In the genomic region with DNA sequence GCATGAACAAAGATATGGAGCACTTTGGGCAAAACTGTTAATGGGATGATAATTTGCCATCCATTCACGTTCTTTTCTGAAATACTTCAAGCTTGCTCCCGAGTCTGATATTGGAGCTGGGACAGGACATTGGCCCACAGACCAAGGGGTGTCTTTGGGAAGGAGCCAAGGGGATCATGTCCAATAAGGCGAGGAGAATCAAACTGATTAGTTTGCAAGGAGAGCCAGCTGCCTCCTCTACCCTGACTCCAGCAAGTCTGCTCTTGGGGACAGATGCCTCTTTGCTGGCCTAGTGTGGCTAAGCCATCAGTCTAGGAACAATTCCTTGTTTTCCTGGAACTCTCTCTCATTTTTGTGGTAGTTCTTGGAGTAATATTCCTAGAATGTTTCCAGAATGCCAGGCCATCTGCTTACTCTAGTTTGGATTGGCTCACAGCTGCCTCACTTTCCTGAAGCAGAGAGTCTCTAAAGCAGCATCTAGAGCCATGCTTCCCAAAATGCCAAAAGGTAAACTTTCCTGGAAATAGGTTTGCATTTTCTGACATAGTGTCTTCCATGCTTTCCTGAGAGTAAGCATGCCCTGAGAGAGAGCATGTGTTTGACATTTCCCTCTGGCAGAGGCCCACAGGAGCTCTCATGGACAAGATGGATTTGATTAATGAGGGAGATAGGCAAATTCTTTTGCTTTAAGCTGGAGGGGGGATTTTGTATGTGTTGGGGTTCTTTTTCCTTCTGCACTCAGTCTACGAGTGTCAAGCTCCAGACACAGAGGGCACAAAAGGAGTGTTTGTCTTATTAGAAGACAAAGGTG, we compare ENCODE assay signal across 26 cellular contexts.
DNase-seq lines count a peak whose midpoint lies in the region; ATAC-seq and TF ChIP-seq lines count a peak whose summit lies in the region.
"Had no signal": no experiment of that assay in that cellular context is flagged by ENCODE, and none has a peak within 500 bp of the region (broad histone marks: within the 10 kb centered on the region; RNA-seq: fewer than 3 reads in every experiment).

No MANE protein-coding gene starts in this region.

- TF ChIP-seq CTCF in AG10803 (conservative IDR thresholded peaks at IDR 0.05; ENCODE audit: low read length) (no peak), HEK293 (tag by site-specific recombination; IDR thresholded peaks at IDR 0.05) (no peak)

- CTCF ChIA-PET in HEK293 (lab: Yijun Ruan, JAX): no interaction called here

- H3K4me1 Mint-ChIP-seq in activated T-helper 17 cell treated with anti-CD3 and anti-CD28 coated beads, Interleukin-2, amount 50 U/mL, for 72 hours: peaks cover 6% of the 10 kb centered on the region

- POLR2A ChIA-PET in HEK293 (lab: Yijun Ruan, JAX): no interaction called here

- no peaks in the 10 kb centered on the region for H3K36me3 ChIP-seq in HEK293 (ENCODE audit: control insufficient read depth in 2 of 2, insufficient read depth in 1 of 2, low read length in 2 of 2)
- H3K36me3 ChIP-seq: ascending aorta; BLaER1 treated with 17β-estradiol and CSF1 and Interleukin-3, amounts not matched to agents 10 nM and 100 nM; SJSA1; thoracic aorta had no signal

- H3K4me1 ChIP-seq in HEK293 (ENCODE audit: control insufficient read depth, insufficient read depth, low read length): no peaks in the 10 kb centered on the region
- H3K4me1 ChIP-seq: ascending aorta; BLaER1 treated with 17β-estradiol and CSF1 and Interleukin-3, amounts not matched to agents 10 nM and 100 nM; Caco-2 had no signal

- no peaks in the 10 kb centered on the region for H3K9me3 Mint-ChIP-seq in activated T-helper 17 cell treated with anti-CD3 and anti-CD28 coated beads, Interleukin-2, amount 50 U/mL, for 72 hours
- H3K9me3 Mint-ChIP-seq: activated CD4-positive, alpha-beta memory T cell treated with anti-CD3 and anti-CD28 coated beads, Interleukin-2, amount 10 ng/mL, durations not matched to agents 7 days and 5 days; stimulated activated naive CD8-positive, alpha-beta T cell treated with anti-CD3 and anti-CD28 coated beads, Interleukin-15, Interleukin-2, amounts not matched to agents 100 ng/mL and 50 ng/mL, for 24 hours had no signal

- H3K27me3 Mint-ChIP-seq in activated T-helper 17 cell treated with anti-CD3 and anti-CD28 coated beads, Interleukin-2, amount 50 U/mL, for 72 hours: no peaks in the 10 kb centered on the region
- H3K27me3 Mint-ChIP-seq: dendritic cell treated with granulocyte-macrophage colony-stimulating factor and Interleukin-4, amounts not matched to agents 40 ng/mL and 50 ng/mL, for 4 days had no signal

- H3K27ac Mint-ChIP-seq in activated T-helper 17 cell treated with anti-CD3 and anti-CD28 coated beads, Interleukin-2, amount 50 U/mL, for 72 hours: no peak overlapping the region
- H3K27ac Mint-ChIP-seq: activated CD4-positive, alpha-beta memory T cell treated with anti-CD3 and anti-CD28 coated beads, Interleukin-2, amount 10 ng/mL, durations not matched to agents 7 days and 5 days; activated naive CD8-positive, alpha-beta T cell; dendritic cell treated with granulocyte-macrophage colony-stimulating factor and Interleukin-4, amounts not matched to agents 40 ng/mL and 50 ng/mL, for 4 days; stimulated activated naive CD8-positive, alpha-beta T cell treated with anti-CD3 and anti-CD28 coated beads, Interleukin-15, Interleukin-2, amounts not matched to agents 100 ng/mL and 50 ng/mL, for 24 hours; T-helper 1 cell treated with Interleukin-12 subunit alpha and Interleukin-12 subunit beta and Interleukin-4 antibody, amounts not matched to agents 30 μg/mL and 1 μg/mL, for 36 hours had no signal

- H3K36me3 Mint-ChIP-seq in activated T-helper 17 cell treated with anti-CD3 and anti-CD28 coated beads, Interleukin-2, amount 50 U/mL, for 72 hours (ENCODE audit: low read depth): no peaks in the 10 kb centered on the region
- H3K36me3 Mint-ChIP-seq: activated naive CD8-positive, alpha-beta T cell; naive thymus-derived CD8-positive, alpha-beta T cell had no signal

- H3K4me3 ChIP-seq in AG10803 (ENCODE audit: low read length) (no peak overlapping the region), HEK293 (ENCODE audit: low read depth, low read length) (no peak overlapping the region)
- H3K4me3 ChIP-seq: ascending aorta; BLaER1 treated with 17β-estradiol and CSF1 and Interleukin-3, amounts not matched to agents 10 nM and 100 nM; SJSA1; thoracic aorta had no signal

- no peak overlapping the region for H3K27ac ChIP-seq in HEK293 (ENCODE audit: extremely low read depth, low read depth, low read length)
- H3K27ac ChIP-seq: ascending aorta; BLaER1 treated with 17β-estradiol and CSF1 and Interleukin-3, amounts not matched to agents 10 nM and 100 nM; SJSA1; thoracic aorta had no signal

- H3K4me3 Mint-ChIP-seq in activated T-helper 17 cell treated with anti-CD3 and anti-CD28 coated beads, Interleukin-2, amount 50 U/mL, for 72 hours: peak overlapping the region; percentile 59
- H3K4me3 Mint-ChIP-seq: activated naive CD8-positive, alpha-beta T cell; dendritic cell treated with granulocyte-macrophage colony-stimulating factor and Interleukin-4, amounts not matched to agents 40 ng/mL and 50 ng/mL, for 4 days had no signal

- no peaks in the 10 kb centered on the region for H3K9me3 ChIP-seq in HEK293 (ENCODE audit: control insufficient read depth, insufficient read depth, low read depth, low read length)
- H3K9me3 ChIP-seq: ascending aorta; BLaER1 treated with 17β-estradiol and CSF1 and Interleukin-3, amounts not matched to agents 10 nM and 100 nM; Caco-2; SJSA1; thoracic aorta had no signal

- ATAC-seq in activated T-helper 17 cell treated with anti-CD3 and anti-CD28 coated beads, Interleukin-2, amount 50 U/mL, for 72 hours (replicated peaks): no peak
- ATAC-seq in esophagus mucosa: no peak
- ATAC-seq: GM12878; HepG2; naive thymus-derived CD8-positive, alpha-beta T cell had no signal

- DNase-seq in AG10803 (ENCODE audit: low read depth): peak; percentile 43
- peak; percentile 8 for DNase-seq in myocyte (ENCODE audit: low read depth)
- DNase-seq in GOT3 (lab: John Stamatoyannopoulos, UW): no peak
- DNase-seq in mesenteric fat pad (ENCODE audit: low spot score): no peak
- DNase-seq in epidermal melanocyte (ENCODE audit: insufficient read length, low spot score): no peak
- DNase-seq: activated CD4-positive, alpha-beta memory T cell treated with anti-CD3 and anti-CD28 coated beads, Interleukin-2, amount 10 ng/mL, durations not matched to agents 7 days and 5 days; activated CD4-positive, CD25-positive, alpha-beta regulatory T cell treated with anti-CD3 and anti-CD28 coated beads, Interleukin-2, amount 50 U/mL, for 72 hours; Caco-2; kidney; midbrain; MV-4-11; naive thymus-derived CD8-positive, alpha-beta T cell; NCI-H1436 treated with DMSO at 0.1 percent for 48 hours had no signal

TF ChIP-seq in HEK293, 187 proteins besides CTCF, POLR2A, EP300 and RAD21:
- TF ChIP-seq, protein P1, sequence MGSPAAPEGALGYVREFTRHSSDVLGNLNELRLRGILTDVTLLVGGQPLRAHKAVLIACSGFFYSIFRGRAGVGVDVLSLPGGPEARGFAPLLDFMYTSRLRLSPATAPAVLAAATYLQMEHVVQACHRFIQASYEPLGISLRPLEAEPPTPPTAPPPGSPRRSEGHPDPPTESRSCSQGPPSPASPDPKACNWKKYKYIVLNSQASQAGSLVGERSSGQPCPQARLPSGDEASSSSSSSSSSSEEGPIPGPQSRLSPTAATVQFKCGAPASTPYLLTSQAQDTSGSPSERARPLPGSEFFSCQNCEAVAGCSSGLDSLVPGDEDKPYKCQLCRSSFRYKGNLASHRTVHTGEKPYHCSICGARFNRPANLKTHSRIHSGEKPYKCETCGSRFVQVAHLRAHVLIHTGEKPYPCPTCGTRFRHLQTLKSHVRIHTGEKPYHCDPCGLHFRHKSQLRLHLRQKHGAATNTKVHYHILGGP (tag by site-specific recombination; IDR thresholded peaks at IDR 0.05): 0 out of 2 replicates have a peak, but pooled peaks have one; percentile 27
- TF ChIP-seq ZNF274 (IDR thresholded peaks at IDR 0.05; ENCODE audit: low read length) (no peak), ZNF274 (tag by site-specific recombination; IDR thresholded peaks at IDR 0.05; ENCODE audit: borderline replicate concordance) (no peak)

Comparison
In these comparisons a context has a peak if more than half of its experiments do, and no peak if none do; other contexts are left out.
1. DNase-seq: peak in AG10803 (single experiment) and myocyte (single experiment); none in GOT3 (single experiment), mesenteric fat pad (single experiment) and epidermal melanocyte (single experiment).